27 cellular contexts compared by ENCODE assay signal in the genomic region with DNA sequence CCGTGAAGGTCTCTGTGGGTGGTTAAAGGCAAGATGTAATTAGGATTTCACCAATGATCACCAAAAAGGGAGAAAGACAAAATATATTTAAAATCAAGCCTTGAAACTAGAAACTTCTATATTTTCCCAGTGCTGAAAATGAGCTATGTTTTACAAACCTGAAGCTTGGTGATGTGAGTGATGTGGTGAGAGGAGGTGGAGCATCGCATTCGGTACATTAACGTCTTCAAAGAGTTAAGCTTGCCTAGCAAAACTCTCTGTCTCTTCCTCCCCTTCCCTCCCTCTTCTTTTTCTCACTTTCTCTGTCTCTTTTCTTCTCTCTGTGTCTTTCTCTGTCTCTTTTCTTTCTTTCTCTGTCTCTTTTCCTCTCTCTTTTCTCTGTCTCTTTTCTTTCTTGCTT.
"Had no signal": no experiment of that assay in that cellular context is flagged by ENCODE, and none has a peak within 500 bp of the region (broad histone marks: within the 10 kb centered on the region; RNA-seq: fewer than 3 reads in every experiment).

No MANE protein-coding gene starts in this region.

- H3K4me3 ChIP-seq: MG63, SJCRH30 had no signal

- H3K27ac ChIP-seq: SJCRH30 had no signal

- H3K9me3 ChIP-seq: MG63, SJCRH30 had no signal

- H3K4me1 ChIP-seq: SJCRH30 had no signal

- H3K27ac Mint-ChIP-seq: IgD-negative memory B cell, T-helper 17 cell had no signal

- DNase-seq: Karpas-422; KG1; MG63; NCI-H1092; NCI-H1105 treated with DMSO at 0.1 percent for 48 hours; NCI-H1417 treated with DMSO at 0.1 percent for 48 hours; NCI-H146; NCI-H187; NCI-H2029; NCI-H2081 treated with DMSO at 0.1 percent for 48 hours; NCI-H2171; NCI-H226; NCI-H446; NCI-H510A; NCI-H524 treated with DMSO at 0.1 percent for 48 hours; NCI-H69; NCI-H774; NK-92 treated with Interleukin-12 subunit alpha and Interleukin-12 subunit beta, amount 100 ng/mL, for 24 hours; PC-3; SHP77 treated with DMSO at 0.1 percent for 48 hours; SJCRH30; T-helper 1 cell; T-helper 17 cell had no signal

- H3K36me3 ChIP-seq: MG63, SJCRH30 had no signal

- ATAC-seq: Panc1, PC-3, Right ventricle myocardium inferior, SK-N-SH treated with all-trans-retinoic acid at 6 μM for 48 hours, T-helper 17 cell had no signal

- H3K4me3 Mint-ChIP-seq: IgD-negative memory B cell, T-helper 17 cell had no signal

- H3K27me3 ChIP-seq: SJCRH30 had no signal

- H3K4me1 Mint-ChIP-seq: IgD-negative memory B cell, T-helper 17 cell had no signal
